ENCODE assay signal across 1 cellular context in the genomic region with DNA sequence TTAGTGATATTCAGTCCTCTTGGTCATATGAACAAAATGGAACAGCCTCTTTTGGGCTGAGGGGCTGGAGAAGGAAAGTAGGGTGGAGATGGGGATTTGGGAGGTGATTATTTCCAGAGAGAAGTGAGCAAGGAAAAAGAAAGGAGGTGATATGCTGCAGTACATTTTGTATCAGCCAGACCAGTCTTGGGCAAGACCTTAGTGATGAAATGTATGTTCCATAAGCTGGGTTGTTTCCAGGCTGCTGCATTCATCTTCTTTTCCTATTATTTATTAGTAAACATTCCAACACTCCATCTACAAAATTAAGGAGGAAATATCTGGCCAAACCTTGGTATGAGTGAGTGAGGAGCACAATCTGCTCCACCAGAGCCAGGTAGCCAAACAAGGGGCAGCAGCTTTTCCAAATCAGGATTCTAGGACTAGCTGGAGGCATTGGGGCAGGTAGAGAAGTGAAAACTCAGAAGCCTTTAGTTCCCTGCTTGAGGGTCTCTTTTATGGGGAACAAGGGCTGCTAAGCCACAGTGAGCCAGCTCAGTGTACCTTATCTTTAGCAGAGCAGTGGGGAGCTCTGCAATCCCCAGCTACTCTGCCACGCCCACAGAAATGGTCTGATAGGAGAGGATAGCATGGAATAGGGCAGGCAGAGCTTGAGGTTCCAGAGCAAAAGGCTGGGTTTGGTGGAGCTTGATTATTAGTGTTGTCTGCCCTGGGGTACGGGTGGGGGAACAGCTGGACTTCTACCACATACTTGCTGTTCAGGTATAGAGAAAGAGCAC.
TF ChIP-seq lines count a peak whose summit lies in the region.

No MANE protein-coding gene starts in this region.

TF ChIP-seq in K562, 482 proteins besides CTCF, POLR2A, EP300 and RAD21 (continues in another document):
- TF ChIP-seq, protein P1, sequence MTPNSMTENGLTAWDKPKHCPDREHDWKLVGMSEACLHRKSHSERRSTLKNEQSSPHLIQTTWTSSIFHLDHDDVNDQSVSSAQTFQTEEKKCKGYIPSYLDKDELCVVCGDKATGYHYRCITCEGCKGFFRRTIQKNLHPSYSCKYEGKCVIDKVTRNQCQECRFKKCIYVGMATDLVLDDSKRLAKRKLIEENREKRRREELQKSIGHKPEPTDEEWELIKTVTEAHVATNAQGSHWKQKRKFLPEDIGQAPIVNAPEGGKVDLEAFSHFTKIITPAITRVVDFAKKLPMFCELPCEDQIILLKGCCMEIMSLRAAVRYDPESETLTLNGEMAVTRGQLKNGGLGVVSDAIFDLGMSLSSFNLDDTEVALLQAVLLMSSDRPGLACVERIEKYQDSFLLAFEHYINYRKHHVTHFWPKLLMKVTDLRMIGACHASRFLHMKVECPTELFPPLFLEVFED (CRISPR knock-in tag; conservative IDR thresholded peaks at IDR 0.05), result 0 out of 2 replicates have a peak, but pooled peaks have one; percentile 41
- TF ChIP-seq KLF1 (tag; IDR thresholded peaks at IDR 0.05), result 0 out of 2 replicates have a peak, but pooled peaks have one; percentile 21
- TF ChIP-seq, protein P2, sequence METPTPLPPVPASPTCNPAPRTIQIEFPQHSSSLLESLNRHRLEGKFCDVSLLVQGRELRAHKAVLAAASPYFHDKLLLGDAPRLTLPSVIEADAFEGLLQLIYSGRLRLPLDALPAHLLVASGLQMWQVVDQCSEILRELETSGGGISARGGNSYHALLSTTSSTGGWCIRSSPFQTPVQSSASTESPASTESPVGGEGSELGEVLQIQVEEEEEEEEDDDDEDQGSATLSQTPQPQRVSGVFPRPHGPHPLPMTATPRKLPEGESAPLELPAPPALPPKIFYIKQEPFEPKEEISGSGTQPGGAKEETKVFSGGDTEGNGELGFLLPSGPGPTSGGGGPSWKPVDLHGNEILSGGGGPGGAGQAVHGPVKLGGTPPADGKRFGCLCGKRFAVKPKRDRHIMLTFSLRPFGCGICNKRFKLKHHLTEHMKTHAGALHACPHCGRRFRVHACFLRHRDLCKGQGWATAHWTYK (CRISPR knock-in tag; IDR thresholded peaks at IDR 0.05), result peak; percentile 46; the same call in 1 of the 2 replicates
- TF ChIP-seq KLF13 (tag; IDR thresholded peaks at IDR 0.05; ENCODE audit: borderline replicate concordance, low read depth), result peak; percentile 72; the same call in 1 of the 2 replicates
- peak; percentile 58; the same call in 1 of the 2 replicates for TF ChIP-seq ZBTB7A (IDR thresholded peaks at IDR 0.05; ENCODE audit: borderline replicate concordance, control insufficient read depth, low read depth, low read length)
- TF ChIP-seq MAZ (CRISPR knock-in tag; conservative IDR thresholded peaks at IDR 0.05 in 1 of 2, IDR thresholded peaks at IDR 0.05 in 1 of 2), result peak in 1 of 2 experiments; percentile 73; a peak in 1 of 4 replicates
- peak; percentile 31; the same call in 1 of the 2 replicates for TF ChIP-seq SMARCE1 (IDR thresholded peaks at IDR 0.05)
- no peak for TF ChIP-seq CTBP1 (IDR thresholded peaks at IDR 0.05; ENCODE audit: borderline replicate concordance)
- TF ChIP-seq CHD2 (IDR thresholded peaks at IDR 0.05; ENCODE audit: low read depth, low read length), result no peak
- TF ChIP-seq NCOR1 (IDR thresholded peaks at IDR 0.05), result peak; percentile 51
- TF ChIP-seq HNRNPLL (IDR thresholded peaks at IDR 0.05; ENCODE audit: low read depth, low read length, poor library complexity, severe bottlenecking), result no peak
- peak in 1 of 2 experiments; percentile 30; a peak in 1 of 4 replicates for TF ChIP-seq KDM1A (IDR thresholded peaks at IDR 0.05)
- no peak for TF ChIP-seq ZNF589 (CRISPR knock-in tag; IDR thresholded peaks at IDR 0.05; ENCODE audit: low read depth)
- no peak for TF ChIP-seq SMAD1 (IDR thresholded peaks at IDR 0.05; ENCODE audit: low read depth, low read length, partially characterized antibody)
- TF ChIP-seq EGR1 (conservative IDR thresholded peaks at IDR 0.05), result 0 out of 2 replicates have a peak, but pooled peaks have one; percentile 32
- TF ChIP-seq ARID1B (IDR thresholded peaks at IDR 0.05), result peak; percentile 76
- peak; percentile 67 for TF ChIP-seq TAL1 (IDR thresholded peaks at IDR 0.05)
- peak; percentile 72 for TF ChIP-seq ZBTB17 (CRISPR knock-in tag; IDR thresholded peaks at IDR 0.05)
- TF ChIP-seq, protein P3, sequence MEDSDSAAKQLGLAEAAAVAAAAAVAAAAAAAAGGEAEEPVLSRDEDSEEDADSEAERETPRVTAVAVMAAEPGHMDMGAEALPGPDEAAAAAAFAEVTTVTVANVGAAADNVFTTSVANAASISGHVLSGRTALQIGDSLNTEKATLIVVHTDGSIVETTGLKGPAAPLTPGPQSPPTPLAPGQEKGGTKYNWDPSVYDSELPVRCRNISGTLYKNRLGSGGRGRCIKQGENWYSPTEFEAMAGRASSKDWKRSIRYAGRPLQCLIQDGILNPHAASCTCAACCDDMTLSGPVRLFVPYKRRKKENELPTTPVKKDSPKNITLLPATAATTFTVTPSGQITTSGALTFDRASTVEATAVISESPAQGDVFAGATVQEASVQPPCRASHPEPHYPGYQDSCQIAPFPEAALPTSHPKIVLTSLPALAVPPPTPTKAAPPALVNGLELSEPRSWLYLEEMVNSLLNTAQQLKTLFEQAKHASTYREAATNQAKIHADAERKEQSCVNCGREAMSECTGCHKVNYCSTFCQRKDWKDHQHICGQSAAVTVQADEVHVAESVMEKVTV (CRISPR knock-in tag; IDR thresholded peaks at IDR 0.05), result 0 out of 2 replicates have a peak, but pooled peaks have one; percentile 23
- TF ChIP-seq SMARCA4 (IDR thresholded peaks at IDR 0.05), result peak; percentile 54
- peak; percentile 11; the same call in 1 of the 2 replicates for TF ChIP-seq ZNF324 (CRISPR knock-in tag; IDR thresholded peaks at IDR 0.05)
- peak; percentile 69 for TF ChIP-seq TEAD4 (IDR thresholded peaks at IDR 0.05; ENCODE audit: low read length)
- no peak for TF ChIP-seq TEAD4 (CRISPR knock-in tag; IDR thresholded peaks at IDR 0.05; ENCODE audit: borderline replicate concordance)
- TF ChIP-seq CBFA2T2 (conservative IDR thresholded peaks at IDR 0.05), result peak; percentile 65
- peak; percentile 54; the same call in 1 of the 2 replicates for TF ChIP-seq HDAC2 (IDR thresholded peaks at IDR 0.05)
- TF ChIP-seq SP1 (CRISPR knock-in tag; IDR thresholded peaks at IDR 0.05), result peak; percentile 67; the same call in 1 of the 2 replicates
- 0 out of 2 replicates have a peak, but pooled peaks have one; percentile 9 for TF ChIP-seq GATAD2B (IDR thresholded peaks at IDR 0.05; ENCODE audit: borderline replicate concordance)
- 0 out of 2 replicates have a peak, but pooled peaks have one; percentile 25 for TF ChIP-seq E2F3 (CRISPR knock-in tag; IDR thresholded peaks at IDR 0.05)
- TF ChIP-seq STAT5A (IDR thresholded peaks at IDR 0.05; ENCODE audit: borderline replicate concordance, low read length), result peak; percentile 39; the same call in 1 of the 2 replicates
- TF ChIP-seq CEBPG (CRISPR knock-in tag; IDR thresholded peaks at IDR 0.05), result no peak
- peak in 1 of 2 experiments; percentile 45; a peak in 1 of 4 replicates for TF ChIP-seq CEBPG (tag; conservative IDR thresholded peaks at IDR 0.05 in 1 of 2, IDR thresholded peaks at IDR 0.05 in 1 of 2)
- TF ChIP-seq, protein P4, sequence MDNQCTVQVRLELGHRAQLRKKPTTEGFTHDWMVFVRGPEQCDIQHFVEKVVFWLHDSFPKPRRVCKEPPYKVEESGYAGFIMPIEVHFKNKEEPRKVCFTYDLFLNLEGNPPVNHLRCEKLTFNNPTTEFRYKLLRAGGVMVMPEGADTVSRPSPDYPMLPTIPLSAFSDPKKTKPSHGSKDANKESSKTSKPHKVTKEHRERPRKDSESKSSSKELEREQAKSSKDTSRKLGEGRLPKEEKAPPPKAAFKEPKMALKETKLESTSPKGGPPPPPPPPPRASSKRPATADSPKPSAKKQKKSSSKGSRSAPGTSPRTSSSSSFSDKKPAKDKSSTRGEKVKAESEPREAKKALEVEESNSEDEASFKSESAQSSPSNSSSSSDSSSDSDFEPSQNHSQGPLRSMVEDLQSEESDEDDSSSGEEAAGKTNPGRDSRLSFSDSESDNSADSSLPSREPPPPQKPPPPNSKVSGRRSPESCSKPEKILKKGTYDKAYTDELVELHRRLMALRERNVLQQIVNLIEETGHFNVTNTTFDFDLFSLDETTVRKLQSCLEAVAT (IDR thresholded peaks at IDR 0.05), result peak in 1 of 2 experiments; percentile 58; a peak in 1 of 4 replicates
- TF ChIP-seq, protein P5, sequence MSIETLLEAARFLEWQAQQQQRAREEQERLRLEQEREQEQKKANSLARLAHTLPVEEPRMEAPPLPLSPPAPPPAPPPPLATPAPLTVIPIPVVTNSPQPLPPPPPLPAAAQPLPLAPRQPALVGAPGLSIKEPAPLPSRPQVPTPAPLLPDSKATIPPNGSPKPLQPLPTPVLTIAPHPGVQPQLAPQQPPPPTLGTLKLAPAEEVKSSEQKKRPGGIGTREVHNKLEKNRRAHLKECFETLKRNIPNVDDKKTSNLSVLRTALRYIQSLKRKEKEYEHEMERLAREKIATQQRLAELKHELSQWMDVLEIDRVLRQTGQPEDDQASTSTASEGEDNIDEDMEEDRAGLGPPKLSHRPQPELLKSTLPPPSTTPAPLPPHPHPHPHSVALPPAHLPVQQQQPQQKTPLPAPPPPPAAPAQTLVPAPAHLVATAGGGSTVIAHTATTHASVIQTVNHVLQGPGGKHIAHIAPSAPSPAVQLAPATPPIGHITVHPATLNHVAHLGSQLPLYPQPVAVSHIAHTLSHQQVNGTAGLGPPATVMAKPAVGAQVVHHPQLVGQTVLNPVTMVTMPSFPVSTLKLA (conservative IDR thresholded peaks at IDR 0.05), result 0 out of 4 replicates have a peak, but pooled peaks of 1 of the 2 experiments have one; percentile 7
- peak; percentile 81 for TF ChIP-seq CBFA2T3 (IDR thresholded peaks at IDR 0.05)
- TF ChIP-seq, protein P6, sequence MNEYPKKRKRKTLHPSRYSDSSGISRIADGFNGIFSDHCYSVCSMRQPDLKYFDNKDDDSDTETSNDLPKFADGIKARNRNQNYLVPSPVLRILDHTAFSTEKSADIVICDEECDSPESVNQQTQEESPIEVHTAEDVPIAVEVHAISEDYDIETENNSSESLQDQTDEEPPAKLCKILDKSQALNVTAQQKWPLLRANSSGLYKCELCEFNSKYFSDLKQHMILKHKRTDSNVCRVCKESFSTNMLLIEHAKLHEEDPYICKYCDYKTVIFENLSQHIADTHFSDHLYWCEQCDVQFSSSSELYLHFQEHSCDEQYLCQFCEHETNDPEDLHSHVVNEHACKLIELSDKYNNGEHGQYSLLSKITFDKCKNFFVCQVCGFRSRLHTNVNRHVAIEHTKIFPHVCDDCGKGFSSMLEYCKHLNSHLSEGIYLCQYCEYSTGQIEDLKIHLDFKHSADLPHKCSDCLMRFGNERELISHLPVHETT (CRISPR knock-in tag; conservative IDR thresholded peaks at IDR 0.05 in 1 of 2, IDR thresholded peaks at IDR 0.05 in 1 of 2), result no peak
- TF ChIP-seq ZNF212 (CRISPR knock-in tag; IDR thresholded peaks at IDR 0.05), result 0 out of 2 replicates have a peak, but pooled peaks have one; percentile 29
- TF ChIP-seq JUND (IDR thresholded peaks at IDR 0.05; ENCODE audit: borderline replicate concordance, low read depth, low read length), result peak; percentile 47; the same call in 1 of the 2 replicates
- TF ChIP-seq JUND (tag; IDR thresholded peaks at IDR 0.05; ENCODE audit: borderline replicate concordance, low read depth, low read length), result peak; percentile 58; the same call in 1 of the 3 replicates
- peak; percentile 47; the same call in 1 of the 2 replicates for TF ChIP-seq POLR2AphosphoS5 (IDR thresholded peaks at IDR 0.05; ENCODE audit: control insufficient read depth, insufficient read depth, low read depth, low read length)
- TF ChIP-seq DPF2 (IDR thresholded peaks at IDR 0.05), result peak; percentile 73; the same call in 1 of the 2 replicates
- TF ChIP-seq, protein P7, sequence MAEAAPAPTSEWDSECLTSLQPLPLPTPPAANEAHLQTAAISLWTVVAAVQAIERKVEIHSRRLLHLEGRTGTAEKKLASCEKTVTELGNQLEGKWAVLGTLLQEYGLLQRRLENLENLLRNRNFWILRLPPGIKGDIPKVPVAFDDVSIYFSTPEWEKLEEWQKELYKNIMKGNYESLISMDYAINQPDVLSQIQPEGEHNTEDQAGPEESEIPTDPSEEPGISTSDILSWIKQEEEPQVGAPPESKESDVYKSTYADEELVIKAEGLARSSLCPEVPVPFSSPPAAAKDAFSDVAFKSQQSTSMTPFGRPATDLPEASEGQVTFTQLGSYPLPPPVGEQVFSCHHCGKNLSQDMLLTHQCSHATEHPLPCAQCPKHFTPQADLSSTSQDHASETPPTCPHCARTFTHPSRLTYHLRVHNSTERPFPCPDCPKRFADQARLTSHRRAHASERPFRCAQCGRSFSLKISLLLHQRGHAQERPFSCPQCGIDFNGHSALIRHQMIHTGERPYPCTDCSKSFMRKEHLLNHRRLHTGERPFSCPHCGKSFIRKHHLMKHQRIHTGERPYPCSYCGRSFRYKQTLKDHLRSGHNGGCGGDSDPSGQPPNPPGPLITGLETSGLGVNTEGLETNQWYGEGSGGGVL (CRISPR knock-in tag; IDR thresholded peaks at IDR 0.05), result no peak
- TF ChIP-seq TEAD1 (CRISPR knock-in tag; IDR thresholded peaks at IDR 0.05), result 0 out of 4 replicates have a peak, but pooled peaks of 1 of the 2 experiments have one; percentile 42
- TF ChIP-seq, protein P8, sequence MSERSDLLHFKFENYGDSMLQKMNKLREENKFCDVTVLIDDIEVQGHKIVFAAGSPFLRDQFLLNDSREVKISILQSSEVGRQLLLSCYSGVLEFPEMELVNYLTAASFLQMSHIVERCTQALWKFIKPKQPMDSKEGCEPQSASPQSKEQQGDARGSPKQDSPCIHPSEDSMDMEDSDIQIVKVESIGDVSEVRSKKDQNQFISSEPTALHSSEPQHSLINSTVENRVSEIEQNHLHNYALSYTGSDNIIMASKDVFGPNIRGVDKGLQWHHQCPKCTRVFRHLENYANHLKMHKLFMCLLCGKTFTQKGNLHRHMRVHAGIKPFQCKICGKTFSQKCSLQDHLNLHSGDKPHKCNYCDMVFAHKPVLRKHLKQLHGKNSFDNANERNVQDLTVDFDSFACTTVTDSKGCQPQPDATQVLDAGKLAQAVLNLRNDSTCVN (CRISPR knock-in tag; IDR thresholded peaks at IDR 0.05), result 0 out of 2 replicates have a peak, but pooled peaks have one; percentile 27
- peak; percentile 75 for TF ChIP-seq TCF3 (CRISPR knock-in tag; IDR thresholded peaks at IDR 0.05)
- TF ChIP-seq IFI16 (CRISPR knock-in tag; IDR thresholded peaks at IDR 0.05), result no peak
- TF ChIP-seq CBX1 (IDR thresholded peaks at IDR 0.05; ENCODE audit: low read depth), result no peak
- TF ChIP-seq SMAD4 (CRISPR knock-in tag; conservative IDR thresholded peaks at IDR 0.05), result peak; percentile 50; the same call in 1 of the 2 replicates
- TF ChIP-seq, protein P9, sequence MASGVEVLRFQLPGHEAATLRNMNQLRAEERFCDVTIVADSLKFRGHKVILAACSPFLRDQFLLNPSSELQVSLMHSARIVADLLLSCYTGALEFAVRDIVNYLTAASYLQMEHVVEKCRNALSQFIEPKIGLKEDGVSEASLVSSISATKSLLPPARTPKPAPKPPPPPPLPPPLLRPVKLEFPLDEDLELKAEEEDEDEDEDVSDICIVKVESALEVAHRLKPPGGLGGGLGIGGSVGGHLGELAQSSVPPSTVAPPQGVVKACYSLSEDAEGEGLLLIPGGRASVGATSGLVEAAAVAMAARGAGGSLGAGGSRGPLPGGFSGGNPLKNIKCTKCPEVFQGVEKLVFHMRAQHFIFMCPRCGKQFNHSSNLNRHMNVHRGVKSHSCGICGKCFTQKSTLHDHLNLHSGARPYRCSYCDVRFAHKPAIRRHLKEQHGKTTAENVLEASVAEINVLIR (CRISPR knock-in tag; IDR thresholded peaks at IDR 0.05), result no peak
- TF ChIP-seq FOXK1 (CRISPR knock-in tag; IDR thresholded peaks at IDR 0.05; ENCODE audit: borderline replicate concordance), result no peak
- no peak for TF ChIP-seq RB1 (IDR thresholded peaks at IDR 0.05; ENCODE audit: low read depth)
- peak; percentile 24; the same call in 1 of the 2 replicates for TF ChIP-seq SMC3 (conservative IDR thresholded peaks at IDR 0.05; ENCODE audit: insufficient read depth, low read depth, low read length)
- TF ChIP-seq SIX5 (IDR thresholded peaks at IDR 0.05; ENCODE audit: borderline replicate concordance in 1 of 2, insufficient read depth in 1 of 2, low read depth in 1 of 2, low read length in 2 of 2), result no peak
